ENCODE assay signal across 9 cellular contexts in genomic region chr1:25703671-25704637, GRCh38.
DNase-seq lines count a peak whose midpoint lies in the region; ATAC-seq and TF ChIP-seq lines count a peak whose summit lies in the region.
"Had no signal": no experiment of that assay in that cellular context is flagged by ENCODE, and none has a peak within 500 bp of the region (broad histone marks: within the 10 kb centered on the region; RNA-seq: fewer than 3 reads in every experiment).

No MANE protein-coding gene starts in this region.

- H3K9me3 ChIP-seq in heart right ventricle, result no peaks in the 10 kb centered on the region

- POLR2A ChIA-PET in activated CD4-positive, alpha-beta memory T cell treated with anti-CD3 and anti-CD28 coated beads for 36 hours (lab: Charles Lee), result no interaction called here

- H3K36me3 ChIP-seq in heart right ventricle, result no peaks in the 10 kb centered on the region

- no peak overlapping the region for H3K4me3 ChIP-seq in heart right ventricle

- H3K4me1 ChIP-seq in heart right ventricle, result peaks cover 30 to 100% (median 98%) of the 10 kb centered on the region in 9 donors

- peaks cover 2% of the 10 kb centered on the region for H3K36me3 Mint-ChIP-seq in activated CD4-positive, alpha-beta memory T cell treated with anti-CD3 and anti-CD28 coated beads for 36 hours

- peak overlapping the region in 7 of 10 donors; percentile 35 to 96 (median 65) for H3K27ac ChIP-seq in heart right ventricle

- intact Hi-C loops in activated CD4-positive, alpha-beta memory T cell treated with anti-CD3 and anti-CD28 coated beads for 36 hours (cut with micrococcal nuclease), result no loop called here
- intact Hi-C loops in heart right ventricle (cut with DNase I), result loop anchor here in 4 of 10 donors (5.0 to 10.0 kb wide), 5 partner anchors 33 to 162 kb away; partner anchors contain the start of genes LDLRAP1 (in 1 of the 4) and MAN1C1 (in 1 of the 4)

- DNase-seq in NCI-H1694 treated with DMSO at 0.1 percent for 48 hours (lab: John Stamatoyannopoulos, UW) (peak; percentile 31), NCI-H1694 (lab: John Stamatoyannopoulos, UW) (no peak), heart right ventricle (no peak), SK-N-DZ (ENCODE audit: low spot score) (no peak), hepatic stellate cell (ENCODE audit: low spot score) (no peak), GM20000 (ENCODE audit: low spot score) (no peak)
- DNase-seq in activated CD4-positive, alpha-beta memory T cell treated with anti-CD3 and anti-CD28 coated beads for 36 hours, result peak; percentile 50
- DNase-seq in stimulated activated CD8-positive, alpha-beta memory T cell treated with anti-CD3 and anti-CD28 coated beads, Interleukin-12 subunit alpha, Interleukin-12 subunit beta, amount 100 ng/mL, for 4 hours (ENCODE audit: low read depth), result peak; percentile 5
- DNase-seq: T-helper 9 cell had no signal

- peak in 5 of 8 donors; percentile 2 to 13 (median 3) for ATAC-seq in heart right ventricle

- H3K27me3 Mint-ChIP-seq in activated CD4-positive, alpha-beta memory T cell treated with anti-CD3 and anti-CD28 coated beads for 36 hours, result no peaks in the 10 kb centered on the region

- peaks cover 29% of the 10 kb centered on the region for H3K4me1 Mint-ChIP-seq in activated CD4-positive, alpha-beta memory T cell treated with anti-CD3 and anti-CD28 coated beads for 36 hours (ENCODE audit: low read depth)

- CTCF ChIA-PET in activated CD4-positive, alpha-beta memory T cell treated with anti-CD3 and anti-CD28 coated beads for 36 hours (lab: Charles Lee), result interaction anchor here (1.0 to 1.6 kb wide), 2 partner anchors 11 to 131 kb away, joined by 3 to 5 read pairs; no protein-coding TSS in a partner anchor

- H3K9me3 Mint-ChIP-seq in activated CD4-positive, alpha-beta memory T cell treated with anti-CD3 and anti-CD28 coated beads for 36 hours, result no peaks in the 10 kb centered on the region

- peak overlapping the region; percentile 10 for H3K27ac Mint-ChIP-seq in activated CD4-positive, alpha-beta memory T cell treated with anti-CD3 and anti-CD28 coated beads for 36 hours

- TF ChIP-seq CTCF in heart right ventricle (IDR thresholded peaks at IDR 0.05) (no peak), GM20000 (IDR thresholded peaks at IDR 0.05; ENCODE audit: extremely low read depth, missing control alignments) (no peak)

- no peaks in the 10 kb centered on the region for H3K27me3 ChIP-seq in heart right ventricle

- H3K4me3 Mint-ChIP-seq in activated CD4-positive, alpha-beta memory T cell treated with anti-CD3 and anti-CD28 coated beads for 36 hours, result no peak overlapping the region

- 53 to 56% methylated on average over 11 of the region's 11 CpGs for WGBS in heart right ventricle, 2 donors

Comparison
In these comparisons a context has a peak if more than half of its experiments do, and no peak if none do; other contexts are left out.
1. DNase-seq: peak in NCI-H1694 treated with DMSO at 0.1 percent for 48 hours (single experiment), activated CD4-positive, alpha-beta memory T cell treated with anti-CD3 and anti-CD28 coated beads for 36 hours (single experiment) and stimulated activated CD8-positive, alpha-beta memory T cell treated with anti-CD3 and anti-CD28 coated beads, Interleukin-12 subunit alpha, Interleukin-12 subunit beta, amount 100 ng/mL, for 4 hours (single experiment); none in NCI-H1694 (single experiment), heart right ventricle (0 of 2), SK-N-DZ (single experiment), hepatic stellate cell (single experiment) and GM20000 (single experiment).